1 cellular context compared by ENCODE assay signal in the genomic region with DNA sequence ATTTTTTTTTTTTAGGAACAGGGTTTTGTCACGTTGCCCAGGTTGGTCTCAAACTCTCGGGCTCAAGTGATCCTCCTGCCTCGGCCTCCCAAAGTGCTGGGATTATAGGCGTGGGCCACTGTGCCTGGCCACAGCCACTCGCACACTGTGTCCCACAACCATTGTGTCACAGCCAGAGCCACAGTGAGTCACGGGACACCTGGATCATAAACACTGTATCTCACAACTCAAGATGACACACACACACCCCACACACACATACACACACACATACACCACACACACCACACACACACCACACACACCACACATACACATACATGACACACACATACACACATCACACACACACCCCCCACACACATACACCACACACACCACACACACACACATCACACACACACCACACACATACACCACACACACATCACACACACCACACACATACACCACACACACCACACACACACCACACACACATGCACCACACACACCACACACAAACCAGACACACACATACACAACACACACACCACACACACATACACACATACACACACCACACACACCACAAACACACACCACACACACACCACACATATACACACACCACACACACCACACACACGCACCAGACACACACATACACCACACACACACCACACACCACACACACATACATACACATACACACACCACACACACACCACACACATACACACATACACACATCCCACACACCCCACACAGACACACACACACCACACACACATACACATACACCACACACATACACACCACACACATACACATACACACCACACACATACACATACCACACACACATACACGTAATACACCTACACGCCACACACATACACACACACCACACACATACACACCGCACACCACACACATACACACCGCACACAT.
TF ChIP-seq lines count a peak whose summit lies in the region.

No MANE protein-coding gene starts in this region.

TF ChIP-seq in endothelial cell of umbilical vein, 7 proteins besides CTCF, POLR2A, EP300 and RAD21:
- TF ChIP-seq POLR2AphosphoS5 (IDR thresholded peaks at IDR 0.05; ENCODE audit: insufficient read depth, low read depth, low read length) (no peak), EZH2 (IDR thresholded peaks at IDR 0.05; ENCODE audit: borderline replicate concordance, low read depth, low read length, severe bottlenecking) (no peak), FOS (IDR thresholded peaks at IDR 0.05; ENCODE audit: borderline replicate concordance, insufficient read depth, low read length) (no peak)
